In genomic region chr10:124699471-124700292, GRCh38 we compare ENCODE assay signal across 1 cellular context.
TF ChIP-seq lines count a peak whose summit lies in the region.

No MANE protein-coding gene starts in this region.

TF ChIP-seq in GM12878, 131 proteins besides CTCF, POLR2A, EP300 and RAD21 (continued from another document):
- no peak for TF ChIP-seq SUZ12 (IDR thresholded peaks at IDR 0.05; ENCODE audit: unreplicated experiment)
- TF ChIP-seq STAT3 (IDR thresholded peaks at IDR 0.05; ENCODE audit: low read depth, low read length) = no peak
- no peak for TF ChIP-seq MEF2B (IDR thresholded peaks at IDR 0.05; ENCODE audit: partially characterized antibody, poor library complexity, severe bottlenecking)
- no peak for TF ChIP-seq ZNF687 (IDR thresholded peaks at IDR 0.05)
- no peak for TF ChIP-seq ZNF274 (IDR thresholded peaks at IDR 0.05; ENCODE audit: insufficient read depth, insufficient read length)
